ENCODE assay signal across 2 cellular contexts in the genomic region with DNA sequence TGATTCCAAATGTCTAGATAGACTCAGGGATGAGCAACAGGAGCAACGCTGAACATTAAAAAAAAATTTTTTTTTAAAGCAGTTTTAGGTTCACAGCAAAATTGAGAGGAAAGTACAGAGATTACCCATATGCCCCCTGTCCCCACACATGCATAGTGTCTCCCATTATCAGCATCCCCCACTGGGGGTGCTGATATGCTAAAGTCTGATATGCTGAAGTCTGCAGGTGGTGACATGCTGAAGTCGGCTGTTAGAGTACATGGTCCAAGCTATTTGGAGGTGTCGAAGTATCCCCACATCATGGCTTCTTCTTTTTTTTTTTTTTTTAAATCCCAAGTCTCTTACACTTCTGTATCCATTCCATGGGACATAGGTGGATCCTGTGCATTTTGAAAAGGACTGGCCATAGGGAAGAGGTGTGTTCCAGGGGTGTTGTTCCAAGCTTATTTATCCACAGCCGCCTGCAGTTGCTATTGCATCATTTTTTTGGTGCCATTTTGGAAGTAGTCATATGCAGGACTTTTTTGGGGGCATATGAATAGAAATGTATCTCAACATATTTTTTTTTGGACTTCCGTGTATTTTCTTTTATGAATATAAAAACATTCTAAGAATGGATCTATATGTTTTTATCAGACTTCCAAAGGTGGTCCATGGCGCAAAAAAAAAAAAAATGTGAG.
A peak's percentile ranks its signal among the peaks of the same experiment; 100 is the strongest.
TF ChIP-seq lines count a peak whose summit lies in the region.

No MANE protein-coding gene starts in this region.

TF ChIP-seq in HepG2, 621 proteins besides CTCF, POLR2A, EP300 and RAD21:
- TF ChIP-seq CEBPB (IDR thresholded peaks at IDR 0.05; ENCODE audit: borderline replicate concordance, low read depth, low read length) (0 out of 2 replicates have a peak, but pooled peaks have one; percentile 28), ZNF337 (CRISPR knock-in tag; IDR thresholded peaks at IDR 0.05; ENCODE audit: borderline replicate concordance, low read depth) (no peak), CENPX (CRISPR knock-in tag; IDR thresholded peaks at IDR 0.05) (no peak), ATF7 (IDR thresholded peaks at IDR 0.05) (0 out of 2 replicates have a peak, but pooled peaks have one; percentile 3), ATF7 (CRISPR knock-in tag; IDR thresholded peaks at IDR 0.05) (no peak)

TF ChIP-seq in GM12878, 131 proteins besides CTCF, POLR2A, EP300 and RAD21:
- TF ChIP-seq, protein P1, sequence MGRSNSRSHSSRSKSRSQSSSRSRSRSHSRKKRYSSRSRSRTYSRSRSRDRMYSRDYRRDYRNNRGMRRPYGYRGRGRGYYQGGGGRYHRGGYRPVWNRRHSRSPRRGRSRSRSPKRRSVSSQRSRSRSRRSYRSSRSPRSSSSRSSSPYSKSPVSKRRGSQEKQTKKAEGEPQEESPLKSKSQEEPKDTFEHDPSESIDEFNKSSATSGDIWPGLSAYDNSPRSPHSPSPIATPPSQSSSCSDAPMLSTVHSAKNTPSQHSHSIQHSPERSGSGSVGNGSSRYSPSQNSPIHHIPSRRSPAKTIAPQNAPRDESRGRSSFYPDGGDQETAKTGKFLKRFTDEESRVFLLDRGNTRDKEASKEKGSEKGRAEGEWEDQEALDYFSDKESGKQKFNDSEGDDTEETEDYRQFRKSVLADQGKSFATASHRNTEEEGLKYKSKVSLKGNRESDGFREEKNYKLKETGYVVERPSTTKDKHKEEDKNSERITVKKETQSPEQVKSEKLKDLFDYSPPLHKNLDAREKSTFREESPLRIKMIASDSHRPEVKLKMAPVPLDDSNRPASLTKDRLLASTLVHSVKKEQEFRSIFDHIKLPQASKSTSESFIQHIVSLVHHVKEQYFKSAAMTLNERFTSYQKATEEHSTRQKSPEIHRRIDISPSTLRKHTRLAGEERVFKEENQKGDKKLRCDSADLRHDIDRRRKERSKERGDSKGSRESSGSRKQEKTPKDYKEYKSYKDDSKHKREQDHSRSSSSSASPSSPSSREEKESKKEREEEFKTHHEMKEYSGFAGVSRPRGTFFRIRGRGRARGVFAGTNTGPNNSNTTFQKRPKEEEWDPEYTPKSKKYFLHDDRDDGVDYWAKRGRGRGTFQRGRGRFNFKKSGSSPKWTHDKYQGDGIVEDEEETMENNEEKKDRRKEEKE (IDR thresholded peaks at IDR 0.05), result no peak
- TF ChIP-seq EED (IDR thresholded peaks at IDR 0.05; ENCODE audit: low read depth) (no peak), NRF1 (conservative IDR thresholded peaks at IDR 0.05; ENCODE audit: low read depth, low read length) (no peak), YY1 (IDR thresholded peaks at IDR 0.05; ENCODE audit: low read depth, low read length) (no peak), ZNF207 (IDR thresholded peaks at IDR 0.05; ENCODE audit: borderline replicate concordance) (no peak), IRF4 (IDR thresholded peaks at IDR 0.05; ENCODE audit: low read depth, low read length) (no peak), ATF3 (IDR thresholded peaks at IDR 0.05; ENCODE audit: borderline replicate concordance, extremely low read depth, low read depth, low read length) (no peak), MTA2 (IDR thresholded peaks at IDR 0.05; ENCODE audit: low read depth) (no peak), ZNF622 (IDR thresholded peaks at IDR 0.05) (no peak), RELB (IDR thresholded peaks at IDR 0.05; ENCODE audit: low read depth) (no peak), SMC3 (IDR thresholded peaks at IDR 0.05; ENCODE audit: borderline replicate concordance, low read length) (no peak), CUX1 (IDR thresholded peaks at IDR 0.05; ENCODE audit: insufficient replicate concordance, low read depth, low read length) (no peak), SP1 (IDR thresholded peaks at IDR 0.05; ENCODE audit: low read depth, low read length) (no peak), CREM (IDR thresholded peaks at IDR 0.05; ENCODE audit: low read depth) (no peak), MYC (IDR thresholded peaks at IDR 0.05; ENCODE audit: insufficient read depth, insufficient read length, insufficient replicate concordance, low read length, severe bottlenecking) (no peak), BACH1 (IDR thresholded peaks at IDR 0.05; ENCODE audit: borderline replicate concordance) (no peak)
